8 cellular contexts compared by ENCODE assay signal in genomic region chr11:122748968-122749687, GRCh38.
A peak's percentile ranks its signal among the peaks of the same experiment; 100 is the strongest.
DNase-seq lines count a peak whose midpoint lies in the region; ATAC-seq, FAIRE-seq and TF ChIP-seq lines count a peak whose summit lies in the region.

No MANE protein-coding gene starts in this region.

- H2AFZ ChIP-seq in keratinocyte (ENCODE audit: control insufficient read depth, low read length) = no peak overlapping the region

- H3K27ac Mint-ChIP-seq in stimulated activated effector memory CD8-positive, alpha-beta T cell treated with anti-CD3 and anti-CD28 coated beads, Interleukin-12 subunit alpha, Interleukin-12 subunit beta, amount 100 ng/mL, for 72 hours = no peak overlapping the region

- peak overlapping the region; percentile 53 for H3K27ac ChIP-seq in keratinocyte (ENCODE audit: control insufficient read depth, insufficient read depth, low read length)

- FAIRE-seq in keratinocyte (lab: Jason Lieb, UNC) = peak; percentile 98

- peak overlapping the region; percentile 0 for H3K4me3 Mint-ChIP-seq in stimulated activated effector memory CD8-positive, alpha-beta T cell treated with anti-CD3 and anti-CD28 coated beads, Interleukin-12 subunit alpha, Interleukin-12 subunit beta, amount 100 ng/mL, for 72 hours

- H3K9me1 ChIP-seq in keratinocyte (ENCODE audit: control insufficient read depth, extremely low read depth, insufficient read depth, low read length) = peaks cover 2% of the 10 kb centered on the region

- DNase-seq in NOMO-1 (lab: John Stamatoyannopoulos, UW; ENCODE audit: unreplicated experiment in 2 of 2) (peak; percentile 86 to 94), keratinocyte (ENCODE audit: low read depth, low spot score) (peak; percentile 57), cerebellum (ENCODE audit: low spot score) (no peak)
- DNase-seq in activated gamma-delta T cell treated with anti-CD3 and anti-CD28 coated beads, Interleukin-2, amount 50 U/mL, for 16 hours (ENCODE audit: low read depth) = peak; percentile 41
- peak; percentile 38 to 73 for DNase-seq in stimulated activated effector memory CD8-positive, alpha-beta T cell treated with anti-CD3 and anti-CD28 coated beads, Interleukin-12 subunit alpha, Interleukin-12 subunit beta, amount 100 ng/mL, for 72 hours (ENCODE audit: low spot score in 2 of 2)
- DNase-seq in effector CD8-positive, alpha-beta T cell (lab: John Stamatoyannopoulos, UW) = no peak

- H3K9me3 ChIP-seq in keratinocyte (ENCODE audit: control insufficient read depth, low read depth, low read length) = no peaks in the 10 kb centered on the region

- H3K4me3 ChIP-seq in keratinocyte (ENCODE audit: control insufficient read depth in 2 of 3, extremely low read depth in 1 of 3, insufficient read depth in 2 of 3, low read depth in 1 of 3, low read length in 3 of 3) = no peak overlapping the region

- H3K4me2 ChIP-seq in keratinocyte (ENCODE audit: control insufficient read depth, extremely low read depth, insufficient read depth, low read depth, low read length) = peak overlapping the region; percentile 34

- peaks cover 25% of the 10 kb centered on the region for H3K79me2 ChIP-seq in keratinocyte (ENCODE audit: control insufficient read depth, insufficient read depth, low read length)

- H3K9me3 Mint-ChIP-seq in stimulated activated effector memory CD8-positive, alpha-beta T cell treated with anti-CD3 and anti-CD28 coated beads, Interleukin-12 subunit alpha, Interleukin-12 subunit beta, amount 100 ng/mL, for 72 hours = peaks cover 4% of the 10 kb centered on the region

- H4K20me1 ChIP-seq in keratinocyte (ENCODE audit: control insufficient read depth, extremely low read depth, insufficient read depth, low read length) = peaks cover 2% of the 10 kb centered on the region

- peaks cover 13% of the 10 kb centered on the region for H3K4me1 ChIP-seq in keratinocyte (ENCODE audit: control insufficient read depth, extremely low read depth, insufficient read depth, low read length)

- H3K27me3 ChIP-seq in keratinocyte (ENCODE audit: control insufficient read depth, extremely low read depth, insufficient read depth, low read length) = no peaks in the 10 kb centered on the region

- no peak for TF ChIP-seq CTCF in keratinocyte (optimal IDR thresholded peaks at IDR 0.05 in 1 of 3, IDR thresholded peaks at IDR 0.05 in 1 of 3, conservative IDR thresholded peaks at IDR 0.05 in 1 of 3; ENCODE audit: extremely low read depth in 1 of 3, insufficient read depth in 2 of 3, low read length in 3 of 3)

- ATAC-seq in GM18511 (IDR thresholded peaks at IDR 0.05; ENCODE audit: unreplicated experiment) (peak; percentile 80), HG02798 (IDR thresholded peaks at IDR 0.05; ENCODE audit: poor library complexity, unreplicated experiment) (peak; percentile 77)
- peak; percentile 93 for ATAC-seq in stimulated activated effector memory CD8-positive, alpha-beta T cell treated with anti-CD3 and anti-CD28 coated beads, Interleukin-12 subunit alpha, Interleukin-12 subunit beta, amount 100 ng/mL, for 72 hours

- peaks cover 0 to 2% of the 10 kb centered on the region in 2 experiments for H3K36me3 ChIP-seq in keratinocyte (ENCODE audit: control insufficient read depth in 2 of 2, extremely low read depth in 1 of 2, insufficient read depth in 2 of 2, low read length in 2 of 2)

- H3K9ac ChIP-seq in keratinocyte (ENCODE audit: control insufficient read depth, extremely low read depth, insufficient read depth, low read length) = no peak overlapping the region

- peaks cover 8% of the 10 kb centered on the region for H3K36me3 Mint-ChIP-seq in stimulated activated effector memory CD8-positive, alpha-beta T cell treated with anti-CD3 and anti-CD28 coated beads, Interleukin-12 subunit alpha, Interleukin-12 subunit beta, amount 100 ng/mL, for 72 hours

- dilution Hi-C loops in keratinocyte (cut with MboI; ENCODE audit: extremely low pct_ligation_motif_present, low sequenced_read_pairs) = no loop called here

- peaks cover 25% of the 10 kb centered on the region for H3K4me1 Mint-ChIP-seq in stimulated activated effector memory CD8-positive, alpha-beta T cell treated with anti-CD3 and anti-CD28 coated beads, Interleukin-12 subunit alpha, Interleukin-12 subunit beta, amount 100 ng/mL, for 72 hours

Comparison
In these comparisons a context has a peak if more than half of its experiments do, and no peak if none do; other contexts are left out.
1. DNase-seq: peak in NOMO-1 (2 of 2), activated gamma-delta T cell treated with anti-CD3 and anti-CD28 coated beads, Interleukin-2, amount 50 U/mL, for 16 hours (single experiment), keratinocyte (single experiment) and stimulated activated effector memory CD8-positive, alpha-beta T cell treated with anti-CD3 and anti-CD28 coated beads, Interleukin-12 subunit alpha, Interleukin-12 subunit beta, amount 100 ng/mL, for 72 hours (2 of 2); none in cerebellum (single experiment) and effector CD8-positive, alpha-beta T cell (single experiment).
2. Peak in every context shown above with its lines, with median percentiles within 50 percentile points of each other: ATAC-seq.